In the genomic region with DNA sequence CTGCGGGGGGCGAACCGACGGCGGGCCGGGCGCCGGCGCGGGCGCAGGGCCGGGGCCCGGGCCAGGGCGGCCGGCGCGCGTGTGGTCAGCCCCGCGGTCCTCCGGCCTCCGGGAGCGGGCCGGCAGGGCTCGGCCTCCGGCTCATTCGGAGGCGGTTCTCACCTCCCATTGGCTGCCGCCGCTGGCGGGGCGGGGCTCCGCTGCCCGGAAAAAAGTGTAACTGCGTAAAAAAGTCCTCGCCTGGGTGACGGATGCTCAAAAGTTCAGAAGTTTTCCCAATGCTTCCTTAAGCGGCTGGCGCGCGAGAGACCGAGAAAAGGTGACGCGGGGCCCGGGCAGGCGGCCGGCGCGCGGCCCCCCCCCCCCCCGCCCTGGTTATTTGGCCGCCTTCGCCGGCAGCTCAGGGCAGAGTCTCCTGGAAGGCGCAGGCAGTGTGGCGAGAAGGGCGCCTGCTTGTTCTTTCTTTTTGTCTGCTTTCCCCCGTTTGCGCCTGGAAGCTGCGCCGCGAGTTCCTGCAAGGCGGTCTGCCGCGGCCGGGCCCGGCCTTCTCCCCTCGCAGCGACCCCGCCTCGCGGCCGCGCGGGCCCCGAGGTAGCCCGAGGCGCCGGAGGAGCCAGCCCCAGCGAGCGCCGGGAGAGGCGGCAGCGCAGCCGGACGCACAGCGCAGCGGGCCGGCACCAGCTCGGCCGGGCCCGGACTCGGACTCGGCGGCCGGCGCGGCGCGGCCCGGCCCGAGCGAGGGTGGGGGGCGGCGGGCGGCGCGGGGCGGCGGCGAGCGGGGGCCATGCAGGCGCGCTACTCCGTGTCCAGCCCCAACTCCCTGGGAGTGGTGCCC, we compare ENCODE assay signal across 8 cellular contexts. TPM values are rescaled to one million over a fixed set of nuclear protein-coding genes. Genes with fewer than 3 reads are reported as not detected.
DNase-seq lines count a peak whose midpoint lies in the region; ATAC-seq, FAIRE-seq and TF ChIP-seq lines count a peak whose summit lies in the region.

A gene (plus strand): TSS at position 254 of the 835 bp plus-strand sequence. CDS start 531 bp downstream, at position 785.

- DNase-seq in CD8-positive, alpha-beta memory T cell: no peak
- peak; percentile 78 to 79 for DNase-seq in SHP77 (lab: John Stamatoyannopoulos, UW)
- peak; percentile 71 for DNase-seq in cerebellar cortex (ENCODE audit: low spot score)
- peak; percentile 44 for DNase-seq in keratinocyte (ENCODE audit: low read depth, low spot score)
- DNase-seq in smooth muscle cell (lab: John Stamatoyannopoulos, UW; ENCODE audit: unreplicated experiment): peak; percentile 18
- DNase-seq in activated CD4-positive, CD25-positive, alpha-beta regulatory T cell treated with anti-CD3 and anti-CD28 coated beads, Interleukin-2, amount 50 U/mL, for 72 hours: no peak

- CTCF ChIA-PET in CD8-positive, alpha-beta memory T cell (lab: Charles Lee): interaction anchor here (0.7 to 3.0 kb wide), 2 partner anchors 12 to 1025 kb away, joined by 3 to 17 read pairs; no protein-coding TSS in a partner anchor

- WGBS in smooth muscle cell (ENCODE audit: low lambda C conversion rate): 1% methylated on average over 88 of the region's 115 CpGs

- peaks cover 0 to 3% (median 0%) of the 10 kb centered on the region in 5 donors for H3K9me3 Mint-ChIP-seq in CD8-positive, alpha-beta memory T cell

- H3K79me2 ChIP-seq in keratinocyte (ENCODE audit: control insufficient read depth, insufficient read depth, low read length) (peaks cover 37% of the 10 kb centered on the region), smooth muscle cell (ENCODE audit: low read depth) (no peaks in the 10 kb centered on the region)

- peak within 1 kb of the TSS; percentile 72 for H2AFZ ChIP-seq in keratinocyte (ENCODE audit: control insufficient read depth, low read length)
- peak within 1 kb of the TSS; percentile 30 for H2AFZ ChIP-seq in smooth muscle cell (ENCODE audit: low read depth)

- ATAC-seq in GM18868 (IDR thresholded peaks at IDR 0.05; ENCODE audit: unreplicated experiment) (peak; percentile 51), HG03565 (IDR thresholded peaks at IDR 0.05; ENCODE audit: unreplicated experiment) (peak; percentile 46)

- no peaks in the 10 kb centered on the region for H3K9me3 ChIP-seq in CD8-positive, alpha-beta memory T cell (ENCODE audit: low read length)
- H3K9me3 ChIP-seq in keratinocyte (ENCODE audit: control insufficient read depth, low read depth, low read length) (no peaks in the 10 kb centered on the region), smooth muscle cell (replicated peaks; ENCODE audit: low read depth) (no peaks in the 10 kb centered on the region)

- no peak for FAIRE-seq in keratinocyte (lab: Jason Lieb, UNC)

- peaks cover 58 to 66% of the 10 kb centered on the region in 2 donors for H3K27me3 Mint-ChIP-seq in CD8-positive, alpha-beta memory T cell

- H4K20me1 ChIP-seq in keratinocyte (ENCODE audit: control insufficient read depth, extremely low read depth, insufficient read depth, low read length) (no peaks in the 10 kb centered on the region), smooth muscle cell (ENCODE audit: low read depth) (peaks cover 15% of the 10 kb centered on the region)

- no peaks in the 10 kb centered on the region for H3K36me3 Mint-ChIP-seq in CD8-positive, alpha-beta memory T cell

- TF ChIP-seq CTCF in keratinocyte (optimal IDR thresholded peaks at IDR 0.05 in 1 of 3, IDR thresholded peaks at IDR 0.05 in 1 of 3, conservative IDR thresholded peaks at IDR 0.05 in 1 of 3; ENCODE audit: extremely low read depth in 1 of 3, insufficient read depth in 2 of 3, low read length in 3 of 3): no peak
- TF ChIP-seq CTCF in smooth muscle cell (IDR thresholded peaks at IDR 0.05; ENCODE audit: borderline replicate concordance, insufficient read depth, poor library complexity, severe bottlenecking): no peak

- dilution Hi-C loops in keratinocyte (cut with MboI; ENCODE audit: extremely low pct_ligation_motif_present, low sequenced_read_pairs): no loop called here

- H3K4me2 ChIP-seq in keratinocyte (ENCODE audit: control insufficient read depth, extremely low read depth, insufficient read depth, low read depth, low read length) (peak within 1 kb of the TSS; percentile 82), smooth muscle cell (peak within 1 kb of the TSS; percentile 92)

- peaks cover 44 to 65% (median 55%) of the 10 kb centered on the region in 3 donors for H3K4me1 Mint-ChIP-seq in CD8-positive, alpha-beta memory T cell

- H3K4me3 ChIP-seq in CD8-positive, alpha-beta memory T cell (ENCODE audit: low read length): no peak within 1 kb of the TSS
- H3K4me3 ChIP-seq in keratinocyte (ENCODE audit: control insufficient read depth in 2 of 3, extremely low read depth in 1 of 3, insufficient read depth in 2 of 3, low read depth in 1 of 3, low read length in 3 of 3) (peak within 1 kb of the TSS; percentile 69 to 74 (median 70)), smooth muscle cell (peak within 1 kb of the TSS; percentile 57)

- POLR2A ChIA-PET in CD8-positive, alpha-beta memory T cell (lab: Charles Lee): no interaction called here

- H3K36me3 ChIP-seq in CD8-positive, alpha-beta memory T cell (ENCODE audit: insufficient read depth, low read length): no peaks in the 10 kb centered on the region
- H3K36me3 ChIP-seq in keratinocyte (ENCODE audit: control insufficient read depth in 2 of 2, extremely low read depth in 1 of 2, insufficient read depth in 2 of 2, low read length in 2 of 2) (no peaks in the 10 kb centered on the region), smooth muscle cell (ENCODE audit: low read depth) (no peaks in the 10 kb centered on the region)

- peaks cover 57% of the 10 kb centered on the region for H3K27me3 ChIP-seq in CD8-positive, alpha-beta memory T cell (ENCODE audit: insufficient read depth, low read length, poor library complexity, severe bottlenecking)
- peaks cover 44% of the 10 kb centered on the region for H3K27me3 ChIP-seq in keratinocyte (ENCODE audit: control insufficient read depth, extremely low read depth, insufficient read depth, low read length)
- peaks cover 90% of the 10 kb centered on the region for H3K27me3 ChIP-seq in smooth muscle cell (ENCODE audit: low read depth)

- no peaks in the 10 kb centered on the region for H3F3A ChIP-seq in smooth muscle cell (ENCODE audit: low read depth)

- no peak within 1 kb of the TSS for H3K27ac ChIP-seq in CD8-positive, alpha-beta memory T cell (ENCODE audit: low read depth, low read length)
- H3K27ac ChIP-seq in keratinocyte (ENCODE audit: control insufficient read depth, insufficient read depth, low read length) (peak within 1 kb of the TSS; percentile 63), smooth muscle cell (ENCODE audit: low read depth) (no peak within 1 kb of the TSS)

- peak within 1 kb of the TSS; percentile 77 to 89 (median 82) for H3K4me3 Mint-ChIP-seq in CD8-positive, alpha-beta memory T cell

- H3K9ac ChIP-seq in keratinocyte (ENCODE audit: control insufficient read depth, extremely low read depth, insufficient read depth, low read length) (peak within 1 kb of the TSS; percentile 84), smooth muscle cell (ENCODE audit: low read depth) (no peak within 1 kb of the TSS)

- no peaks in the 10 kb centered on the region for H3K9me1 ChIP-seq in keratinocyte (ENCODE audit: control insufficient read depth, extremely low read depth, insufficient read depth, low read length)

- H3K4me1 ChIP-seq in CD8-positive, alpha-beta memory T cell (ENCODE audit: insufficient read depth, low read length): peaks cover 38% of the 10 kb centered on the region
- peaks cover 22% of the 10 kb centered on the region for H3K4me1 ChIP-seq in keratinocyte (ENCODE audit: control insufficient read depth, extremely low read depth, insufficient read depth, low read length)
- H3K4me1 ChIP-seq in smooth muscle cell (ENCODE audit: low read depth): peaks cover 32% of the 10 kb centered on the region

- peak within 1 kb of the TSS in 2 of 8 donors; percentile 40 to 74 for H3K27ac Mint-ChIP-seq in CD8-positive, alpha-beta memory T cell

RNA-seq across cellular contexts. Expression of the gene that starts here (rescaled TPM):
- not detected for total RNA-seq in CD8-positive, alpha-beta memory T cell
- polyA plus RNA-seq in CD8-positive, alpha-beta memory T cell: not detected
- polyA plus RNA-seq in keratinocyte (3.2 to 4.5 TPM (median 4.3 TPM) in 3 replicates), smooth muscle cell (0.10 and 0.40 TPM in 2 replicates)
- 9.0 TPM for polyA plus RNA-seq in keratinocyte (2011; ENCODE audit: low read depth)
- polyA plus RNA-seq in keratinocyte (2011; cell fraction: cytosol; rRNA removed): 2.7 and 4.5 TPM in 2 replicates
- polyA plus RNA-seq in keratinocyte (2011; cell fraction: nucleus; rRNA removed): 5.1 and 6.9 TPM in 2 replicates
- 5.0 and 7.0 TPM in 2 replicates for polyA plus RNA-seq in keratinocyte (2012; ENCODE audit: low replicate concordance)
- 2.0 to 3.8 TPM (median 2.1 TPM) in 3 replicates for polyA minus RNA-seq in keratinocyte
- polyA minus RNA-seq in keratinocyte (2011; cell fraction: cytosol; rRNA and poly(A)+ RNA removed): 5.4 TPM
- 4.7 and 4.9 TPM in 2 replicates for polyA minus RNA-seq in keratinocyte (2011; cell fraction: nucleus; rRNA and poly(A)+ RNA removed)
- 0.58 and 1.4 TPM in 2 replicates for total RNA-seq in smooth muscle cell

Comparison
In these comparisons a context has a peak if more than half of its experiments do, and no peak if none do; other contexts are left out.
1. DNase-seq: peak in SHP77 (2 of 2), cerebellar cortex (single experiment), keratinocyte (single experiment) and smooth muscle cell (single experiment); none in CD8-positive, alpha-beta memory T cell (0 of 5) and activated CD4-positive, CD25-positive, alpha-beta regulatory T cell treated with anti-CD3 and anti-CD28 coated beads, Interleukin-2, amount 50 U/mL, for 72 hours (single experiment).